Comparison of ENCODE assay signal across 13 cellular contexts in the genomic region with DNA sequence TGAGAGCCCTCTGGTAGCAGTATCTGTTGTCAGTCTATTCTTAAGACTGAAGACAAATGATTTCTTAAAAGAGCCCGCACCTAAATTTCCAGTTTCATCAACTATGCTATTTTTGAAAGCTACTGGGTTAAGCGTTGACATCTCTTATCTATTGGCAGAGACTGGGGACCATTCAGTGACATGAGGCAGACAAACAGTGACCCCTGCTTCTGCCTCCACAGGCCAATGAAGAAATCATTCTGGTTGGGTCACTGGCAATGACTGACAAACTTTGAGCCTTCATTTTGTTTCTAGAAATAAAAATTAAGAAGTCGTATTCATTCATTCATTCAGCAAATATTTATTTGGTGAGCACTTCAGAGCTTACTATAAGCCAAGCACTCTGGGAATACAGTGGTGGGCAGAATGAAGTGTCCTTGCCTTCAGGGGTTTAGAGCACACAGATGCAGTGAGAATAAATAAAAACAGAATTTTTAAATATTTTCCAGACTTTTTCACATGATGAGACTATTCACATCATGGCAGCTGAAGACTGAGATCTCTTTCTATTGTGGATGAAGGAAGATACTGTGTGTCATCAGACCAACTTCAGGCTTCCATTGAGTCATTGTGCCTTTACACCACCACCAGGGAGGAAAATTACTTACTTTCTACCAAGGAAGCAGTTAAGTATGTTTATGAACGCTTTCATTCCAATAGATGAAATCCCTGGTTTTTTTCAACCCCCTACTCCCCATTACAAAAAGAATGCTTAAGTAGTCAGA. TPM values are rescaled to one million over a fixed set of nuclear protein-coding genes. Genes with fewer than 3 reads are reported as not detected.
A peak's percentile ranks its signal among the peaks of the same experiment; 100 is the strongest.
DNase-seq lines count a peak whose midpoint lies in the region; ATAC-seq, FAIRE-seq and TF ChIP-seq lines count a peak whose summit lies in the region.
"Had no signal": no experiment of that assay in that cellular context is flagged by ENCODE, and none has a peak within 500 bp of the region (broad histone marks: within the 10 kb centered on the region; RNA-seq: fewer than 3 reads in every experiment).

No MANE protein-coding gene starts in this region.

- peak overlapping the region; percentile 75 for H3K4me2 ChIP-seq in OCI-LY1 (ENCODE audit: low read length)
- H3K4me2 ChIP-seq in endothelial cell of umbilical vein (ENCODE audit: insufficient read depth, low read length) = peak overlapping the region; percentile 93

- FAIRE-seq in endothelial cell of umbilical vein (lab: Jason Lieb, UNC) = no peak

- dilution Hi-C loops in endothelial cell of umbilical vein (cut with MboI; ENCODE audit: extremely low pct_ligation_motif_present, low sequenced_read_pairs) = no loop called here

- H3K9ac ChIP-seq in OCI-LY1 (ENCODE audit: low read length) (peak overlapping the region; percentile 56), endothelial cell of umbilical vein (replicated peaks; ENCODE audit: extremely low read depth, insufficient read depth, low read length) (peak overlapping the region; percentile 94), liver (ENCODE audit: low read depth in 1 of 2, low read length in 2 of 2) (peak overlapping the region; percentile 81 to 82)

- 38% methylated on average over 4 of the region's 4 CpGs for WGBS in liver
- 42 to 43% methylated on average over 4 of the region's 4 CpGs for WGBS in thyroid gland, 2 donors
- 71 to 73% methylated on average over 4 of the region's 4 CpGs for WGBS in tibial nerve, 2 donors

- DNase-seq in endothelial cell of umbilical vein (ENCODE audit: low read depth, low spot score) (no peak), thyroid gland (no peak), kidney glomerular epithelial cell (lab: John Stamatoyannopoulos, UW) (no peak), tibial nerve (ENCODE audit: low spot score in 2 of 2) (no peak), occipital lobe (lab: John Stamatoyannopoulos, UW) (no peak)
- DNase-seq: activated CD4-positive, CD25-positive, alpha-beta regulatory T cell; CD8-positive, alpha-beta memory T cell; NCI-H1092; NCI-H524 treated with DMSO at 0.1 percent for 48 hours; SHP77 treated with DMSO at 0.1 percent for 48 hours had no signal

- no peaks in the 10 kb centered on the region; the same call in 1 of the 2 replicates for H3F3A ChIP-seq in OCI-LY1 (ENCODE audit: insufficient read depth, low read length)

- CTCF ChIA-PET in endothelial cell of umbilical vein (lab: Charles Lee) = interaction anchor here (1.1 to 5.5 kb wide), 11 partner anchors 14 to 262 kb away, joined by 3 to 67 read pairs (median 4); no protein-coding TSS in a partner anchor

- intact Hi-C loops in endothelial cell of umbilical vein (cut with micrococcal nuclease) (loop anchor here (1.0 to 5.0 kb wide), 12 partner anchors 17 to 1127 kb away; a partner anchor contains a TSS), thyroid gland (cut with DNase I) (no loop called here)

- no peak for ATAC-seq in HG02981 (IDR thresholded peaks at IDR 0.05; ENCODE audit: unreplicated experiment)

- no peaks in the 10 kb centered on the region for H3K9me1 ChIP-seq in endothelial cell of umbilical vein (replicated peaks; ENCODE audit: control insufficient read depth, extremely low read depth, insufficient read depth, low read length)

- H3K4me3 ChIP-seq in OCI-LY1 (ENCODE audit: low read depth, low read length, poor library complexity, severe bottlenecking) = peak overlapping the region; percentile 50
- peak overlapping the region in 1 of 3 experiments; percentile 88 for H3K4me3 ChIP-seq in endothelial cell of umbilical vein (replicated peaks in 1 of 3; ENCODE audit: insufficient read depth in 1 of 3, low read depth in 1 of 3, low read length in 3 of 3)
- peak overlapping the region in 2 of 3 donors; percentile 12 to 36 for H3K4me3 ChIP-seq in liver (ENCODE audit: low read depth in 1 of 3, low read length in 3 of 3)
- no peak overlapping the region for H3K4me3 ChIP-seq in thyroid gland (replicated peaks in 1 of 3)
- no peak overlapping the region for H3K4me3 ChIP-seq in tibial nerve

- H3K9me3 ChIP-seq in OCI-LY1 (ENCODE audit: low read length) (no peaks in the 10 kb centered on the region), endothelial cell of umbilical vein (replicated peaks; ENCODE audit: control insufficient read depth, insufficient read depth, low read length) (no peaks in the 10 kb centered on the region), liver (ENCODE audit: control insufficient read depth in 4 of 4, low read length in 3 of 4) (no peaks in the 10 kb centered on the region), thyroid gland (no peaks in the 10 kb centered on the region), tibial nerve (no peaks in the 10 kb centered on the region)

- H3K36me3 ChIP-seq in OCI-LY1 (ENCODE audit: insufficient read depth, low read length) (peaks cover 22% of the 10 kb centered on the region), endothelial cell of umbilical vein (ENCODE audit: control insufficient read depth in 2 of 2, extremely low read depth in 1 of 2, insufficient read depth in 2 of 2, low read length in 2 of 2) (no peaks in the 10 kb centered on the region), liver (ENCODE audit: control insufficient read depth in 4 of 4, insufficient read depth in 3 of 4, low read depth in 1 of 4, low read length in 3 of 4) (peaks cover 0 to 3% (median under 1%) of the 10 kb centered on the region in 4 donors), thyroid gland (no peaks in the 10 kb centered on the region), tibial nerve (no peaks in the 10 kb centered on the region)

- H3K27ac ChIP-seq in OCI-LY1 (ENCODE audit: low read depth, low read length, poor library complexity, severe bottlenecking) = peak overlapping the region; percentile 81
- peak overlapping the region; percentile 91 for H3K27ac ChIP-seq in endothelial cell of umbilical vein (ENCODE audit: insufficient read depth, low read depth, low read length)
- H3K27ac ChIP-seq in liver (ENCODE audit: low read depth in 1 of 2, low read length in 2 of 2) = peak overlapping the region; percentile 83 to 95
- H3K27ac ChIP-seq in thyroid gland = peak overlapping the region; percentile 90 to 96 (median 94)
- H3K27ac ChIP-seq in tibial nerve = peak overlapping the region in 2 of 4 donors; percentile 61 to 78

- no TSS peak for BruUV-seq in endothelial cell of umbilical vein (replicated peaks; lab: Mats Ljungman, UMichigan)

- TF ChIP-seq EP300 in tibial nerve (IDR thresholded peaks at IDR 0.05) = no peak

- H3K9me2 ChIP-seq in OCI-LY1 (ENCODE audit: low read depth, low read length) = no peaks in the 10 kb centered on the region

- H3K4me1 ChIP-seq in OCI-LY1 (ENCODE audit: insufficient read depth, low read length, severe bottlenecking) (peaks cover 58% of the 10 kb centered on the region), endothelial cell of umbilical vein (ENCODE audit: control insufficient read depth, extremely low read depth, insufficient read depth, low read length) (peaks cover 51% of the 10 kb centered on the region), liver (ENCODE audit: control insufficient read depth in 4 of 4, insufficient read depth in 4 of 4, low read length in 3 of 4) (peaks cover 0 to 32% (median 6%) of the 10 kb centered on the region in 4 donors), thyroid gland (peaks cover 45 to 59% of the 10 kb centered on the region in 2 donors), tibial nerve (peaks cover 0 to 27% (median 5%) of the 10 kb centered on the region in 4 donors)

- H2AFZ ChIP-seq in OCI-LY1 (ENCODE audit: low read length) (no peak overlapping the region), endothelial cell of umbilical vein (ENCODE audit: low read depth, low read length) (peak overlapping the region; percentile 57)

- no peaks in the 10 kb centered on the region for H3K27me3 ChIP-seq in OCI-LY1 (ENCODE audit: insufficient read depth, low read length)
- no peaks in the 10 kb centered on the region for H3K27me3 ChIP-seq in endothelial cell of umbilical vein (ENCODE audit: control insufficient read depth in 2 of 2, insufficient read depth in 2 of 2, low read length in 2 of 2)
- H3K27me3 ChIP-seq in liver (ENCODE audit: control insufficient read depth in 4 of 4, insufficient read depth in 4 of 4, low read length in 3 of 4) = no peaks in the 10 kb centered on the region
- H3K27me3 ChIP-seq in thyroid gland = no peaks in the 10 kb centered on the region
- no peaks in the 10 kb centered on the region for H3K27me3 ChIP-seq in tibial nerve

- TF ChIP-seq CTCF in OCI-LY1 (IDR thresholded peaks at IDR 0.05; ENCODE audit: low read length) (no peak), endothelial cell of umbilical vein (IDR thresholded peaks at IDR 0.05; ENCODE audit: extremely low read depth in 1 of 2, insufficient read depth in 1 of 2, low read depth in 1 of 2, low read length in 2 of 2) (no peak), liver (IDR thresholded peaks at IDR 0.05; ENCODE audit: low read depth, low read length, missing input control) (peak; percentile 12), thyroid gland (IDR thresholded peaks at IDR 0.05) (no peak), tibial nerve (IDR thresholded peaks at IDR 0.05) (no peak)

- peak; percentile 59 to 62 for TF ChIP-seq RAD21 in liver (IDR thresholded peaks at IDR 0.05)

- H3K79me2 ChIP-seq in OCI-LY1 (ENCODE audit: insufficient read depth, low read length) (no peaks in the 10 kb centered on the region), endothelial cell of umbilical vein (ENCODE audit: control insufficient read depth, insufficient read depth, low read length) (peaks cover 23% of the 10 kb centered on the region)

- TF ChIP-seq POLR2A in endothelial cell of umbilical vein (IDR thresholded peaks at IDR 0.05; ENCODE audit: low read depth, low read length) = no peak
- no peak for TF ChIP-seq POLR2A in thyroid gland (IDR thresholded peaks at IDR 0.05)
- TF ChIP-seq POLR2A in tibial nerve (IDR thresholded peaks at IDR 0.05) = no peak

- POLR2A ChIA-PET in endothelial cell of umbilical vein (lab: Charles Lee) = no interaction called here

- no peaks in the 10 kb centered on the region for H4K20me1 ChIP-seq in OCI-LY1 (ENCODE audit: insufficient read depth, low read length)
- no peaks in the 10 kb centered on the region for H4K20me1 ChIP-seq in endothelial cell of umbilical vein (replicated peaks; ENCODE audit: control insufficient read depth, extremely low read depth, insufficient read depth, low read length)

TF ChIP-seq in liver, 16 proteins besides CTCF, POLR2A, EP300 and RAD21 (continues in another document):
- TF ChIP-seq JUND (IDR thresholded peaks at IDR 0.05) = peak; percentile 37 to 41

RNA-seq across cellular contexts. Expression of a gene that starts 36.0 kb away (rescaled TPM):
- 75.5 and 82.5 TPM in 2 replicates for total RNA-seq in endothelial cell of umbilical vein
- 69.8 and 105 TPM in 2 replicates for polyA plus RNA-seq in endothelial cell of umbilical vein
- polyA plus RNA-seq in endothelial cell of umbilical vein (2011; cell fraction: cytosol; rRNA removed) = 65.4 and 67.5 TPM in 2 replicates
- polyA plus RNA-seq in endothelial cell of umbilical vein (2011; cell fraction: nucleus; rRNA removed) = 108 and 127 TPM in 2 replicates
- polyA plus RNA-seq in endothelial cell of umbilical vein (2012) = 19.4 and 34.9 TPM in 2 replicates
- 191 and 202 TPM in 2 replicates for polyA minus RNA-seq in endothelial cell of umbilical vein
- polyA minus RNA-seq in endothelial cell of umbilical vein (2011; cell fraction: cytosol; rRNA and poly(A)+ RNA removed) = 6.6 TPM
- polyA minus RNA-seq in endothelial cell of umbilical vein (2011; cell fraction: nucleus; rRNA and poly(A)+ RNA removed) = 313 and 457 TPM in 2 replicates
- total RNA-seq in liver = 10 to 100 TPM; 23.3 to 73.9 TPM
- polyA plus RNA-seq in liver = 100 to 1,000 TPM in 1 of 2 donors, 10 to 100 TPM in 1; 45.4 to 136 TPM
- 100 to 1,000 TPM; 290 to 437 (median 377) TPM for total RNA-seq in thyroid gland
- 100 to 1,000 TPM in 1 of 4 donors, 10 to 100 TPM in 3; 45.3 to 135 (median 76.2) TPM for total RNA-seq in tibial nerve
- total RNA-seq in occipital lobe = 66.8 TPM
- total RNA-seq: CD8-positive, alpha-beta memory T cell had no signal
- polyA plus RNA-seq: CD8-positive, alpha-beta memory T cell had no signal

Comparison
In these comparisons a context has a peak if more than half of its experiments do, and no peak if none do; other contexts are left out.
1. H3K4me3 ChIP-seq: peak in OCI-LY1 (single experiment) and liver (2 of 3); none in thyroid gland (0 of 3) and tibial nerve (0 of 4).
2. Peak in every context shown above with its lines, with median percentiles within 50 percentile points of each other: H3K9ac ChIP-seq.